In genomic region chr6:68572525-68572924, GRCh38 we compare ENCODE assay signal across 8 cellular contexts.
DNase-seq lines count a peak whose midpoint lies in the region; ATAC-seq and TF ChIP-seq lines count a peak whose summit lies in the region.

No MANE protein-coding gene starts in this region.

- no peak overlapping the region for H3K4me3 ChIP-seq in PC-3 (ENCODE audit: low read length)
- no peak overlapping the region for H3K4me3 ChIP-seq in fibroblast of villous mesenchyme (ENCODE audit: low read depth, low read length)

- no peaks in the 10 kb centered on the region for H3K9me2 ChIP-seq in PC-3 (replicated peaks; ENCODE audit: low read length)

- H4K20me1 ChIP-seq in PC-3 (ENCODE audit: low read length) = no peaks in the 10 kb centered on the region

- H3K27me3 ChIP-seq in PC-3 (ENCODE audit: low read length) = no peaks in the 10 kb centered on the region

- no peaks in the 10 kb centered on the region for H3K79me2 ChIP-seq in PC-3 (ENCODE audit: low read length)

- H3K36me3 ChIP-seq in PC-3 (ENCODE audit: low read depth, low read length) = no peaks in the 10 kb centered on the region

- peak; percentile 63 for TF ChIP-seq CTCF in PC-3 (conservative IDR thresholded peaks at IDR 0.05; ENCODE audit: low read depth, low read length)
- peak; percentile 20 for TF ChIP-seq CTCF in fibroblast of villous mesenchyme (IDR thresholded peaks at IDR 0.05; ENCODE audit: insufficient read depth, low read depth, low read length)

- POLR2A ChIA-PET in PC-3 (lab: Charles Lee; ENCODE audit: unreplicated experiment) = no interaction called here

- H3K27ac ChIP-seq in PC-3 (ENCODE audit: low read length) = no peak overlapping the region

- H3K4me2 ChIP-seq in PC-3 (ENCODE audit: low read length) = no peak overlapping the region

- no peak overlapping the region for H3K9ac ChIP-seq in PC-3 (ENCODE audit: low read length)

- no peaks in the 10 kb centered on the region for H3K4me1 ChIP-seq in PC-3 (ENCODE audit: insufficient read depth, low read length)

- peak; percentile 2 for DNase-seq in NCI-H2196 (lab: John Stamatoyannopoulos, UW; ENCODE audit: unreplicated experiment)
- DNase-seq in NCI-H2196 treated with DMSO at 0.1 percent for 48 hours (lab: John Stamatoyannopoulos, UW; ENCODE audit: unreplicated experiment) = no peak
- DNase-seq in HPDE6-E6E7 (ENCODE audit: extremely low spot score) = peak; percentile 52
- peak; percentile 64 for DNase-seq in PC-3
- no peak for DNase-seq in fibroblast of villous mesenchyme (ENCODE audit: low read depth)
- no peak for DNase-seq in left colon
- DNase-seq in NCI-H510A treated with DMSO at 0.1 percent for 48 hours (lab: John Stamatoyannopoulos, UW) = no peak

- ATAC-seq in GM21528 (IDR thresholded peaks at IDR 0.05; ENCODE audit: low FRiP score, unreplicated experiment) (peak; percentile 79), PC-3 (peak; percentile 81), left colon (no peak)

- intact Hi-C loops in PC-3 (cut with micrococcal nuclease) (loop anchor here (1.0 to 5.0 kb wide), 2 partner anchors 64 to 205 kb away; no protein-coding TSS in a partner anchor), left colon (cut with DNase I, micrococcal nuclease) (no loop called here)

- H3K9me3 ChIP-seq in PC-3 (ENCODE audit: low read length) = no peaks in the 10 kb centered on the region

- CTCF ChIA-PET in PC-3 (lab: Charles Lee) = interaction anchor here (0.6 to 0.8 kb wide), 2 partner anchors 62 to 229 kb away, joined by 3 read pairs; no protein-coding TSS in a partner anchor

- H2AFZ ChIP-seq in PC-3 (ENCODE audit: low read length) = no peak overlapping the region

- no TSS peak for BruUV-seq in PC-3 (replicated peaks; lab: Mats Ljungman, UMichigan)

- H3F3A ChIP-seq in PC-3 (ENCODE audit: low read length, unreplicated experiment) = no peaks in the 10 kb centered on the region

Comparison
In these comparisons a context has a peak if more than half of its experiments do, and no peak if none do; other contexts are left out.
1. DNase-seq: peak in NCI-H2196 (single experiment), HPDE6-E6E7 (single experiment) and PC-3 (single experiment); none in NCI-H2196 treated with DMSO at 0.1 percent for 48 hours (single experiment), fibroblast of villous mesenchyme (single experiment), left colon (0 of 2) and NCI-H510A treated with DMSO at 0.1 percent for 48 hours (single experiment).